Comparison of ENCODE assay signal across 29 cellular contexts in the genomic region with DNA sequence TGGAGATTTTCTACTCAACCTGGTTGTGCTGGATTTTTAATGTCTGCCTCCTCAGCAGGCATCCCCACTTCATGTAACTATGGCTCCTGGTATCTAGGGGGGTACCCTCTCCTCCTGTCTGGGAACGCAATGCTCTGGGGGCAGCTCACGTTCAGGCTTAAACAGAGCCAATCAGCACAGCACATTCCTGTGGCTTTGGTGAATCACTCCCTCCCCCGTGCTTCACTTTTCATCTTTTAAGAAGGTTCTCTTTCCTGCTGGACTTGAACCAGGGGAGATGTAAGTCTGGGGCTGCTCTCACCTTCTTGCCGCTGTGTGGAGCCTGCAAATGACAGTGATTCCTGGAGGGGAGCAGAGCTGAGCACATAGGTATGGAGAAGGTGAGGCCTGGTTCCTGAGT.
DNase-seq lines count a peak whose midpoint lies in the region; ATAC-seq and TF ChIP-seq lines count a peak whose summit lies in the region.
"Had no signal": no experiment of that assay in that cellular context is flagged by ENCODE, and none has a peak within 500 bp of the region (broad histone marks: within the 10 kb centered on the region; RNA-seq: fewer than 3 reads in every experiment).

No MANE protein-coding gene starts in this region.

- H3K9ac ChIP-seq in HCT116 (ENCODE audit: low read length): no peak overlapping the region

- CTCF ChIA-PET in HCT116 (lab: Charles Lee): no interaction called here

- H3K9me2 ChIP-seq in HCT116 (ENCODE audit: insufficient read depth): no peaks in the 10 kb centered on the region

- H3K27me3 ChIP-seq in HCT116 (ENCODE audit: insufficient read depth, low read length): no peaks in the 10 kb centered on the region
- H3K27me3 ChIP-seq: right lobe of liver, stomach, transverse colon had no signal

- peaks cover 8 to 16% of the 10 kb centered on the region in 2 experiments; a peak in 3 of 4 replicates for H3K4me1 ChIP-seq in HCT116 (ENCODE audit: control insufficient read depth in 1 of 2, insufficient read depth in 2 of 2, low read length in 2 of 2)
- H3K4me1 ChIP-seq: HAP-1, right lobe of liver, stomach, transverse colon had no signal

- no peaks in the 10 kb centered on the region for H3K9me3 ChIP-seq in HCT116 (ENCODE audit: control insufficient read depth in 1 of 2, insufficient read depth in 1 of 2, low read depth in 1 of 2, low read length in 2 of 2)
- H3K9me3 ChIP-seq: HAP-1, right lobe of liver, stomach, transverse colon had no signal

- TF ChIP-seq CTCF in HCT116 (IDR thresholded peaks at IDR 0.05 in 2 of 3, conservative IDR thresholded peaks at IDR 0.05 in 1 of 3; ENCODE audit: borderline replicate concordance in 1 of 3, insufficient read depth in 1 of 3, low read depth in 2 of 3, low read length in 2 of 3) (no peak), fibroblast of villous mesenchyme (IDR thresholded peaks at IDR 0.05; ENCODE audit: insufficient read depth, low read depth, low read length) (no peak)

- peak overlapping the region; percentile 43 for H3K4me2 ChIP-seq in HCT116 (ENCODE audit: low read length)

- RAD21 ChIA-PET in HCT116 (lab: Charles Lee; ENCODE audit: low non-redundant PET in 1 of 2, low total read pairs in 2 of 2, uncharacterized antibody in 2 of 2, unreplicated experiment in 2 of 2): no interaction called here

- H3K79me2 ChIP-seq in HCT116 (ENCODE audit: insufficient read depth, low read length): no peaks in the 10 kb centered on the region

- TF ChIP-seq POLR2A in HCT116 (IDR thresholded peaks at IDR 0.05; ENCODE audit: borderline replicate concordance, extremely low read depth, insufficient read depth, insufficient read length): no peak

- ATAC-seq in HCT116 (peak; percentile 92), GM18519 (IDR thresholded peaks at IDR 0.05; ENCODE audit: low FRiP score, unreplicated experiment) (no peak)
- ATAC-seq: activated T-cell treated with anti-CD3 and anti-CD28 coated beads, Interleukin-2, amount 50 U/mL, for 72 hours; right lobe of liver had no signal

- peak overlapping the region; percentile 81 for H2AFZ ChIP-seq in HCT116 (ENCODE audit: low read depth, low read length, poor library complexity, severe bottlenecking)

- H3K27ac ChIP-seq in HCT116 (ENCODE audit: low read depth, low read length): no peak overlapping the region
- H3K27ac ChIP-seq: epithelial cell of prostate, right lobe of liver, SK-N-MC, stomach, transverse colon, VCaP had no signal

- BruUV-seq in HCT116 (replicated peaks; lab: Mats Ljungman, UMichigan): no TSS peak

- H3K4me3 ChIP-seq in HCT116 (replicated peaks in 1 of 2; ENCODE audit: low read depth in 1 of 2, low read length in 2 of 2) (no peak overlapping the region), fibroblast of villous mesenchyme (ENCODE audit: low read depth, low read length) (no peak overlapping the region)
- H3K4me3 ChIP-seq: HAP-1, right lobe of liver, SK-N-MC, stomach, transverse colon had no signal

- intact Hi-C loops in HCT116 (cut with micrococcal nuclease): no loop called here

- DNase-seq in A172 (ENCODE audit: low spot score): peak; percentile 76
- DNase-seq in HCT116 (ENCODE audit: low read depth, low spot score): peak; percentile 7
- DNase-seq in astrocyte of the hippocampus (ENCODE audit: low read depth, low spot score): peak; percentile 66
- DNase-seq in fibroblast of villous mesenchyme (ENCODE audit: low read depth): peak; percentile 34
- no peak for DNase-seq in NCI-H345 treated with DMSO at 0.1 percent for 48 hours (lab: John Stamatoyannopoulos, UW; ENCODE audit: unreplicated experiment)
- no peak for DNase-seq in retina
- no peak for DNase-seq in activated CD8-positive, alpha-beta memory T cell treated with anti-CD3 and anti-CD28 coated beads, Interleukin-2, amount 50 U/mL, for 48 hours
- DNase-seq: 8988T; activated CD4-positive, alpha-beta T cell treated with anti-CD3 and anti-CD28 coated beads for 48 hours; activated naive CD4-positive, alpha-beta T cell treated with anti-CD3 and anti-CD28 coated beads for 36 hours; activated T-cell treated with anti-CD3 and anti-CD28 coated beads, Interleukin-2, amount 50 U/mL, for 72 hours; amniotic stem cell; COR-L47; DMS79; Kasumi-1; kidney; NCI-H1048; NCI-H1694 treated with DMSO at 0.1 percent for 48 hours; NCI-H69; nephron progenitor cell; right lobe of liver; stimulated activated CD8-positive, alpha-beta memory T cell treated with anti-CD3 and anti-CD28 coated beads, Interleukin-4, amount 100 ng/mL, for 48 hours; stomach; transverse colon had no signal

- no peak for TF ChIP-seq RAD21 in HCT116 (IDR thresholded peaks at IDR 0.05; ENCODE audit: low read depth)

- H4K20me1 ChIP-seq in HCT116 (ENCODE audit: insufficient read depth): no peaks in the 10 kb centered on the region

- POLR2A ChIA-PET in HCT116 (lab: Charles Lee): no interaction called here

- H3K36me3 ChIP-seq in HCT116 (ENCODE audit: control insufficient read depth in 1 of 2, insufficient read depth in 2 of 2, low read length in 2 of 2): no peaks in the 10 kb centered on the region
- H3K36me3 ChIP-seq: HAP-1, right lobe of liver, stomach, transverse colon had no signal

TF ChIP-seq in HCT116, 20 proteins besides CTCF, POLR2A, EP300 and RAD21:
- TF ChIP-seq, protein P1, sequence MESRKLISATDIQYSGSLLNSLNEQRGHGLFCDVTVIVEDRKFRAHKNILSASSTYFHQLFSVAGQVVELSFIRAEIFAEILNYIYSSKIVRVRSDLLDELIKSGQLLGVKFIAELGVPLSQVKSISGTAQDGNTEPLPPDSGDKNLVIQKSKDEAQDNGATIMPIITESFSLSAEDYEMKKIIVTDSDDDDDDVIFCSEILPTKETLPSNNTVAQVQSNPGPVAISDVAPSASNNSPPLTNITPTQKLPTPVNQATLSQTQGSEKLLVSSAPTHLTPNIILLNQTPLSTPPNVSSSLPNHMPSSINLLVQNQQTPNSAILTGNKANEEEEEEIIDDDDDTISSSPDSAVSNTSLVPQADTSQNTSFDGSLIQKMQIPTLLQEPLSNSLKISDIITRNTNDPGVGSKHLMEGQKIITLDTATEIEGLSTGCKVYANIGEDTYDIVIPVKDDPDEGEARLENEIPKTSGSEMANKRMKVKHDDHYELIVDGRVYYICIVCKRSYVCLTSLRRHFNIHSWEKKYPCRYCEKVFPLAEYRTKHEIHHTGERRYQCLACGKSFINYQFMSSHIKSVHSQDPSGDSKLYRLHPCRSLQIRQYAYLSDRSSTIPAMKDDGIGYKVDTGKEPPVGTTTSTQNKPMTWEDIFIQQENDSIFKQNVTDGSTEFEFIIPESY (IDR thresholded peaks at IDR 0.05; ENCODE audit: extremely low read depth, insufficient replicate concordance, low read length): no peak
- TF ChIP-seq CEBPB (IDR thresholded peaks at IDR 0.05; ENCODE audit: low read depth): no peak
- TF ChIP-seq SP1 (IDR thresholded peaks at IDR 0.05; ENCODE audit: low read depth): no peak
- peak; percentile 42 for TF ChIP-seq JUND (IDR thresholded peaks at IDR 0.05)
- TF ChIP-seq SIN3A (IDR thresholded peaks at IDR 0.05; ENCODE audit: low read depth): no peak
- 0 out of 2 replicates have a peak, but pooled peaks have one; percentile 35 for TF ChIP-seq FOSL1 (IDR thresholded peaks at IDR 0.05; ENCODE audit: low read depth)
- TF ChIP-seq EGR1 (IDR thresholded peaks at IDR 0.05; ENCODE audit: low read depth): no peak

Comparison
In these comparisons a context has a peak if more than half of its experiments do, and no peak if none do; other contexts are left out.
1. DNase-seq: peak in A172 (single experiment), HCT116 (single experiment), astrocyte of the hippocampus (single experiment) and fibroblast of villous mesenchyme (single experiment); none in NCI-H345 treated with DMSO at 0.1 percent for 48 hours (single experiment), retina (single experiment) and activated CD8-positive, alpha-beta memory T cell treated with anti-CD3 and anti-CD28 coated beads, Interleukin-2, amount 50 U/mL, for 48 hours (single experiment).